ENCODE assay signal across 1 cellular context in the genomic region with DNA sequence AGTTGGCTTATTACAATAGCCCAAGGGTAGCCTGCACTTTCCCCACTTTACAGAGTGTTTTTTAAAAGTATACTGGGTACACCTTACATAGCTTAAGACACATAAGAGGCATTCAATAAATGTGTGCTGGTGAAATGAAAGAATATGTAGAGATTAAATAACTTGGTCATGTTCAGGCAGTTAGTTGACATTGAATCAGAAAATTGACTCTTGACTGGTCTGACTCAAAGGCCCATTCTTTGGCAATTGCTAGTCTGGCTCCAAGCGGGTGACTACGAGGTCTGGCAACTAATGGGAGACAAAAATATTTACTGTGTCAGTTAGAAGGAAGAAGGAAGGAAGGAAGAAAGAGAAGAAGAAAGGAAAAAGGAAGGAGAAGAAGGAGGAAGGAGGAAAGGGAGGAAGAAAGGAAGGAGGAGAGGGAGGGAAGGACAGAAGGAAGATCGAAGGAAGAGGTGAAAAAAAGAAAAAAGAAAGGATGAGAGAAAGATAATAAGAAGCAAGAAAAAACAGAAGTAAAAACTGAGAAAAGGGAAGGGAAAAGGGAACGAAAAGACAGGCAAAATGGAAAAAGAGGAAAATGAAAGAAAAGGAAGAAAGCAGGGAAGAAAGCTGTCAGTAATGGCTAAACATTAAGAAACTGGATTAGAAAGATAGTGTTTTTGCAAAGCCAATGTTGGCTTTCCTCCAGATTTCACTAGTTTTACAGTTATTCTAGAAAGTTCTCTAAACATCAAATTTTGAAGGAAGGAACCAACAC.
A peak's percentile ranks its signal among the peaks of the same experiment; 100 is the strongest.
TF ChIP-seq lines count a peak whose summit lies in the region.

No MANE protein-coding gene starts in this region.

TF ChIP-seq in K562, 482 proteins besides CTCF, POLR2A, EP300 and RAD21 (continued from another document and continues in another):
- TF ChIP-seq, protein P1, sequence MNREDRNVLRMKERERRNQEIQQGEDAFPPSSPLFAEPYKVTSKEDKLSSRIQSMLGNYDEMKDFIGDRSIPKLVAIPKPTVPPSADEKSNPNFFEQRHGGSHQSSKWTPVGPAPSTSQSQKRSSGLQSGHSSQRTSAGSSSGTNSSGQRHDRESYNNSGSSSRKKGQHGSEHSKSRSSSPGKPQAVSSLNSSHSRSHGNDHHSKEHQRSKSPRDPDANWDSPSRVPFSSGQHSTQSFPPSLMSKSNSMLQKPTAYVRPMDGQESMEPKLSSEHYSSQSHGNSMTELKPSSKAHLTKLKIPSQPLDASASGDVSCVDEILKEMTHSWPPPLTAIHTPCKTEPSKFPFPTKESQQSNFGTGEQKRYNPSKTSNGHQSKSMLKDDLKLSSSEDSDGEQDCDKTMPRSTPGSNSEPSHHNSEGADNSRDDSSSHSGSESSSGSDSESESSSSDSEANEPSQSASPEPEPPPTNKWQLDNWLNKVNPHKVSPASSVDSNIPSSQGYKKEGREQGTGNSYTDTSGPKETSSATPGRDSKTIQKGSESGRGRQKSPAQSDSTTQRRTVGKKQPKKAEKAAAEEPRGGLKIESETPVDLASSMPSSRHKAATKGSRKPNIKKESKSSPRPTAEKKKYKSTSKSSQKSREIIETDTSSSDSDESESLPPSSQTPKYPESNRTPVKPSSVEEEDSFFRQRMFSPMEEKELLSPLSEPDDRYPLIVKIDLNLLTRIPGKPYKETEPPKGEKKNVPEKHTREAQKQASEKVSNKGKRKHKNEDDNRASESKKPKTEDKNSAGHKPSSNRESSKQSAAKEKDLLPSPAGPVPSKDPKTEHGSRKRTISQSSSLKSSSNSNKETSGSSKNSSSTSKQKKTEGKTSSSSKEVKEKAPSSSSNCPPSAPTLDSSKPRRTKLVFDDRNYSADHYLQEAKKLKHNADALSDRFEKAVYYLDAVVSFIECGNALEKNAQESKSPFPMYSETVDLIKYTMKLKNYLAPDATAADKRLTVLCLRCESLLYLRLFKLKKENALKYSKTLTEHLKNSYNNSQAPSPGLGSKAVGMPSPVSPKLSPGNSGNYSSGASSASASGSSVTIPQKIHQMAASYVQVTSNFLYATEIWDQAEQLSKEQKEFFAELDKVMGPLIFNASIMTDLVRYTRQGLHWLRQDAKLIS (CRISPR knock-in tag; IDR thresholded peaks at IDR 0.05): no peak
- TF ChIP-seq MAFK (IDR thresholded peaks at IDR 0.05; ENCODE audit: low read length) (no peak), TEAD1 (CRISPR knock-in tag; IDR thresholded peaks at IDR 0.05) (no peak), ZNF384 (IDR thresholded peaks at IDR 0.05; ENCODE audit: low read depth, low read length) (no peak), L3MBTL2 (IDR thresholded peaks at IDR 0.05) (no peak), EGR1 (conservative IDR thresholded peaks at IDR 0.05) (no peak), ZZZ3 (IDR thresholded peaks at IDR 0.05) (no peak), ZNF324 (CRISPR knock-in tag; IDR thresholded peaks at IDR 0.05) (no peak), ZNF133 (CRISPR knock-in tag; IDR thresholded peaks at IDR 0.05) (no peak), ZNF707 (CRISPR knock-in tag; conservative IDR thresholded peaks at IDR 0.05) (no peak), EWSR1 (IDR thresholded peaks at IDR 0.05; ENCODE audit: borderline replicate concordance, low read depth, partially characterized antibody) (no peak), ZC3H11A (IDR thresholded peaks at IDR 0.05; ENCODE audit: low read depth, low read length) (no peak), HDGF (IDR thresholded peaks at IDR 0.05) (peak; percentile 87), EHMT2 (IDR thresholded peaks at IDR 0.05) (0 out of 2 replicates have a peak, but pooled peaks have one; percentile 52), NFIC (IDR thresholded peaks at IDR 0.05) (peak; percentile 64), ZNF584 (CRISPR knock-in tag; IDR thresholded peaks at IDR 0.05; ENCODE audit: low read depth) (no peak), NFYB (IDR thresholded peaks at IDR 0.05; ENCODE audit: extremely low read depth, insufficient read length) (no peak), ZNF274 (IDR thresholded peaks at IDR 0.05; ENCODE audit: borderline replicate concordance, low read depth, low read length) (no peak), KHSRP (IDR thresholded peaks at IDR 0.05) (peak; percentile 42; the same call in 1 of the 2 replicates), PYGO2 (tag; IDR thresholded peaks at IDR 0.05) (no peak), ZNF354B (CRISPR knock-in tag; IDR thresholded peaks at IDR 0.05) (no peak), SRSF3 (IDR thresholded peaks at IDR 0.05; ENCODE audit: insufficient read depth, low read length) (no peak)
- TF ChIP-seq, protein P2, sequence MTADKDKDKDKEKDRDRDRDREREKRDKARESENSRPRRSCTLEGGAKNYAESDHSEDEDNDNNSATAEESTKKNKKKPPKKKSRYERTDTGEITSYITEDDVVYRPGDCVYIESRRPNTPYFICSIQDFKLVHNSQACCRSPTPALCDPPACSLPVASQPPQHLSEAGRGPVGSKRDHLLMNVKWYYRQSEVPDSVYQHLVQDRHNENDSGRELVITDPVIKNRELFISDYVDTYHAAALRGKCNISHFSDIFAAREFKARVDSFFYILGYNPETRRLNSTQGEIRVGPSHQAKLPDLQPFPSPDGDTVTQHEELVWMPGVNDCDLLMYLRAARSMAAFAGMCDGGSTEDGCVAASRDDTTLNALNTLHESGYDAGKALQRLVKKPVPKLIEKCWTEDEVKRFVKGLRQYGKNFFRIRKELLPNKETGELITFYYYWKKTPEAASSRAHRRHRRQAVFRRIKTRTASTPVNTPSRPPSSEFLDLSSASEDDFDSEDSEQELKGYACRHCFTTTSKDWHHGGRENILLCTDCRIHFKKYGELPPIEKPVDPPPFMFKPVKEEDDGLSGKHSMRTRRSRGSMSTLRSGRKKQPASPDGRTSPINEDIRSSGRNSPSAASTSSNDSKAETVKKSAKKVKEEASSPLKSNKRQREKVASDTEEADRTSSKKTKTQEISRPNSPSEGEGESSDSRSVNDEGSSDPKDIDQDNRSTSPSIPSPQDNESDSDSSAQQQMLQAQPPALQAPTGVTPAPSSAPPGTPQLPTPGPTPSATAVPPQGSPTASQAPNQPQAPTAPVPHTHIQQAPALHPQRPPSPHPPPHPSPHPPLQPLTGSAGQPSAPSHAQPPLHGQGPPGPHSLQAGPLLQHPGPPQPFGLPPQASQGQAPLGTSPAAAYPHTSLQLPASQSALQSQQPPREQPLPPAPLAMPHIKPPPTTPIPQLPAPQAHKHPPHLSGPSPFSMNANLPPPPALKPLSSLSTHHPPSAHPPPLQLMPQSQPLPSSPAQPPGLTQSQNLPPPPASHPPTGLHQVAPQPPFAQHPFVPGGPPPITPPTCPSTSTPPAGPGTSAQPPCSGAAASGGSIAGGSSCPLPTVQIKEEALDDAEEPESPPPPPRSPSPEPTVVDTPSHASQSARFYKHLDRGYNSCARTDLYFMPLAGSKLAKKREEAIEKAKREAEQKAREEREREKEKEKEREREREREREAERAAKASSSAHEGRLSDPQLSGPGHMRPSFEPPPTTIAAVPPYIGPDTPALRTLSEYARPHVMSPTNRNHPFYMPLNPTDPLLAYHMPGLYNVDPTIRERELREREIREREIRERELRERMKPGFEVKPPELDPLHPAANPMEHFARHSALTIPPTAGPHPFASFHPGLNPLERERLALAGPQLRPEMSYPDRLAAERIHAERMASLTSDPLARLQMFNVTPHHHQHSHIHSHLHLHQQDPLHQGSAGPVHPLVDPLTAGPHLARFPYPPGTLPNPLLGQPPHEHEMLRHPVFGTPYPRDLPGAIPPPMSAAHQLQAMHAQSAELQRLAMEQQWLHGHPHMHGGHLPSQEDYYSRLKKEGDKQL (CRISPR knock-in tag; IDR thresholded peaks at IDR 0.05; ENCODE audit: borderline replicate concordance): no peak
- TF ChIP-seq, protein P3, sequence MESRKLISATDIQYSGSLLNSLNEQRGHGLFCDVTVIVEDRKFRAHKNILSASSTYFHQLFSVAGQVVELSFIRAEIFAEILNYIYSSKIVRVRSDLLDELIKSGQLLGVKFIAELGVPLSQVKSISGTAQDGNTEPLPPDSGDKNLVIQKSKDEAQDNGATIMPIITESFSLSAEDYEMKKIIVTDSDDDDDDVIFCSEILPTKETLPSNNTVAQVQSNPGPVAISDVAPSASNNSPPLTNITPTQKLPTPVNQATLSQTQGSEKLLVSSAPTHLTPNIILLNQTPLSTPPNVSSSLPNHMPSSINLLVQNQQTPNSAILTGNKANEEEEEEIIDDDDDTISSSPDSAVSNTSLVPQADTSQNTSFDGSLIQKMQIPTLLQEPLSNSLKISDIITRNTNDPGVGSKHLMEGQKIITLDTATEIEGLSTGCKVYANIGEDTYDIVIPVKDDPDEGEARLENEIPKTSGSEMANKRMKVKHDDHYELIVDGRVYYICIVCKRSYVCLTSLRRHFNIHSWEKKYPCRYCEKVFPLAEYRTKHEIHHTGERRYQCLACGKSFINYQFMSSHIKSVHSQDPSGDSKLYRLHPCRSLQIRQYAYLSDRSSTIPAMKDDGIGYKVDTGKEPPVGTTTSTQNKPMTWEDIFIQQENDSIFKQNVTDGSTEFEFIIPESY (CRISPR knock-in tag; IDR thresholded peaks at IDR 0.05): no peak
- TF ChIP-seq, protein P4, sequence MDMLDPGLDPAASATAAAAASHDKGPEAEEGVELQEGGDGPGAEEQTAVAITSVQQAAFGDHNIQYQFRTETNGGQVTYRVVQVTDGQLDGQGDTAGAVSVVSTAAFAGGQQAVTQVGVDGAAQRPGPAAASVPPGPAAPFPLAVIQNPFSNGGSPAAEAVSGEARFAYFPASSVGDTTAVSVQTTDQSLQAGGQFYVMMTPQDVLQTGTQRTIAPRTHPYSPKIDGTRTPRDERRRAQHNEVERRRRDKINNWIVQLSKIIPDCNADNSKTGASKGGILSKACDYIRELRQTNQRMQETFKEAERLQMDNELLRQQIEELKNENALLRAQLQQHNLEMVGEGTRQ (CRISPR knock-in tag; IDR thresholded peaks at IDR 0.05): no peak
- TF ChIP-seq, protein P5, sequence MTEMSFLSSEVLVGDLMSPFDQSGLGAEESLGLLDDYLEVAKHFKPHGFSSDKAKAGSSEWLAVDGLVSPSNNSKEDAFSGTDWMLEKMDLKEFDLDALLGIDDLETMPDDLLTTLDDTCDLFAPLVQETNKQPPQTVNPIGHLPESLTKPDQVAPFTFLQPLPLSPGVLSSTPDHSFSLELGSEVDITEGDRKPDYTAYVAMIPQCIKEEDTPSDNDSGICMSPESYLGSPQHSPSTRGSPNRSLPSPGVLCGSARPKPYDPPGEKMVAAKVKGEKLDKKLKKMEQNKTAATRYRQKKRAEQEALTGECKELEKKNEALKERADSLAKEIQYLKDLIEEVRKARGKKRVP (CRISPR knock-in tag; IDR thresholded peaks at IDR 0.05): no peak
- TF ChIP-seq, protein P6, sequence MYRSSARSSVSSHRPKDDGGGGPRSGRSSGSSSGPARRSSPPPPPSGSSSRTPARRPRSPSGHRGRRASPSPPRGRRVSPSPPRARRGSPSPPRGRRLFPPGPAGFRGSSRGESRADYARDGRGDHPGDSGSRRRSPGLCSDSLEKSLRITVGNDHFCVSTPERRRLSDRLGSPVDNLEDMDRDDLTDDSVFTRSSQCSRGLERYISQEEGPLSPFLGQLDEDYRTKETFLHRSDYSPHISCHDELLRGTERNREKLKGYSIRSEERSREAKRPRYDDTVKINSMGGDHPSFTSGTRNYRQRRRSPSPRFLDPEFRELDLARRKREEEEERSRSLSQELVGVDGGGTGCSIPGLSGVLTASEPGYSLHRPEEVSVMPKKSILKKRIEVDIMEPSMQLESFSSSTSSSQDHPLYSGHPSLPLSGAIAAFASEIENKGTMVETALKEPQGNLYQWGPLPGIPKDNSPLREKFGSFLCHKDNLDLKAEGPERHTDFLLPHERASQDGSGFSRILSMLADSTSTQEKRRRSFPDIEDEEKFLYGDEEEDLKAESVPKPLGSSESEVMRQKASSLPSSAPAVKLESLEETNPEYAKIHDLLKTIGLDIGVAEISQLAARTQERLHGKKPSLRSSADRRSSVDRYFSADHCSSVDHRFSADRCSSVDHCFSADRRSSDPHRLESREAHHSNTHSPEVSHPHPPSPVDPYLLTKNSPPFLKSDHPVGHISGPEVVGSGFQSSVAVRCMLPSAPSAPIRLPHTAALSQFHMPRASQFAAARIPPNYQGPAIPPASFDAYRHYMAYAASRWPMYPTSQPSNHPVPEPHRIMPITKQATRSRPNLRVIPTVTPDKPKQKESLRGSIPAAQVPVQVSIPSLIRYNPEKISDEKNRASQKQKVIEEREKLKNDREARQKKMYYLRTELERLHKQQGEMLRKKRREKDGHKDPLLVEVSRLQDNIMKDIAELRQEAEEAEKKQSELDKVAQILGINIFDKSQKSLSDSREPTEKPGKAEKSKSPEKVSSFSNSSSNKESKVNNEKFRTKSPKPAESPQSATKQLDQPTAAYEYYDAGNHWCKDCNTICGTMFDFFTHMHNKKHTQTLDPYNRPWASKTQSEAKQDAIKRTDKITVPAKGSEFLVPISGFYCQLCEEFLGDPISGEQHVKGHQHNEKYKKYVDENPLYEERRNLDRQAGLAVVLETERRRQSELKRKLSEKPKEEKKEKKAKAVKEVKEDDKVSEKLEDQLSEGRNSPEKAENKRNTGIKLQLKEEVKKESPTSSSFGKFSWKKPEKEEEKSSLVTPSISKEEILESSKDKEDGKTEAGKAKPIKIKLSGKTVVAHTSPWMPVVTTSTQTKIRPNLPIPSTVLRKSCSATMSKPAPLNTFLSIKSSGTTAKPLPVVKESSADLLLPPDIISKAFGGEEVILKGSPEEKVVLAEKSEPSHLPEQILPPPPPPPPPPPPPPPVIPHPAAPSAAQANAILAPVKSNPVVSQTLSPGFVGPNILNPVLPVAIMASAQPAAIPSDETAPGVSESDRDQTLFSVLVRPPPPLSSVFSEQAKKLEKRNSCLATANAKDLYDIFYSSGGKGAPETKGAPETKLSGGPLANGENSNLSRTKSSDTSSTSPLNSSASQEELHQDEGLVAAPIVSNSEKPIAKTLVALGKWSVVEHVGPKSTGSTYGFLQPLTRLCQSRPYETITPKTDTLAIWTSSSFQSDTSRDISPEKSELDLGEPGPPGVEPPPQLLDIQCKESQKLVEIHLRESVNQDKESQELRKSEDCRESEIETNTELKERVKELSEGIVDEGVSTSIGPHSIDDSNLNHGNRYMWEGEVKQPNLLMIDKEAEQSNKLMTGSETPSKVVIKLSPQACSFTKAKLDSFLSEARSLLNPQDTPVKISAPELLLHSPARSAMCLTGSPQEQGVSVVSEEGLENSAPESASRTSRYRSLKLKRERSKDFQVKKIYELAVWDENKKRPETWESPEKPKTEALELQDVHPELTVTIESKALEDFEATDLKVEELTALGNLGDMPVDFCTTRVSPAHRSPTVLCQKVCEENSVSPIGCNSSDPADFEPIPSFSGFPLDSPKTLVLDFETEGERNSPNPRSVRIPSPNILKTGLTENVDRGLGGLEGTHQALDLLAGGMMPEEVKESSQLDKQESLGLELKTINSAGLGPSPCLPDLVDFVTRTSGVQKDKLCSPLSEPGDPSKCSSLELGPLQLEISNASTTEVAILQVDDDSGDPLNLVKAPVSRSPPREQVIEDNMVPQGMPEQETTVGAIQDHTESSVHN (IDR thresholded peaks at IDR 0.05; ENCODE audit: borderline replicate concordance in 1 of 2, low read depth in 1 of 2): no peak
